In genomic region chr12:24947541-24948451, GRCh38 we compare ENCODE assay signal across 8 cellular contexts. TPM values are rescaled to one million over a fixed set of nuclear protein-coding genes. Genes with fewer than 3 reads are reported as not detected.
DNase-seq lines count a peak whose midpoint lies in the region; ATAC-seq, FAIRE-seq and TF ChIP-seq lines count a peak whose summit lies in the region.

No MANE protein-coding gene starts in this region.

- no peak for TF ChIP-seq POLR2A in transverse colon (IDR thresholded peaks at IDR 0.05)

- H3K27me3 Mint-ChIP-seq in activated CD4-positive, alpha-beta memory T cell treated with anti-CD3 and anti-CD28 coated beads for 36 hours = peaks cover 55% of the 10 kb centered on the region

- POLR2A ChIA-PET in activated CD4-positive, alpha-beta memory T cell treated with anti-CD3 and anti-CD28 coated beads for 36 hours (lab: Charles Lee) = interaction anchor here (1.0 to 1.5 kb wide), 3 partner anchors 26 to 44 kb away, joined by 3 to 4 read pairs (median 3); no protein-coding TSS in a partner anchor

- no peaks in the 10 kb centered on the region for H3K9me3 Mint-ChIP-seq in activated CD4-positive, alpha-beta memory T cell treated with anti-CD3 and anti-CD28 coated beads for 36 hours

- H3K4me2 ChIP-seq in keratinocyte (ENCODE audit: control insufficient read depth, extremely low read depth, insufficient read depth, low read depth, low read length) = peak overlapping the region; percentile 93

- H3K4me3 Mint-ChIP-seq in activated CD4-positive, alpha-beta memory T cell treated with anti-CD3 and anti-CD28 coated beads for 36 hours = peak overlapping the region; percentile 78

- in situ Hi-C loops in transverse colon (cut with MboI; ENCODE audit: low pct_ligation_motif_present in 1 of 4, low pct_unique_long_range_greater_than_20kb in 1 of 4, low sequenced_read_pairs in 3 of 4) = no loop called here

- CTCF ChIA-PET in activated CD4-positive, alpha-beta memory T cell treated with anti-CD3 and anti-CD28 coated beads for 36 hours (lab: Charles Lee) = no interaction called here

- dilution Hi-C loops in keratinocyte (cut with MboI; ENCODE audit: extremely low pct_ligation_motif_present, low sequenced_read_pairs) = no loop called here

- H3K27me3 ChIP-seq in heart right ventricle (peaks cover 0 to 52% (median 36%) of the 10 kb centered on the region in 7 donors), keratinocyte (ENCODE audit: control insufficient read depth, extremely low read depth, insufficient read depth, low read length) (no peaks in the 10 kb centered on the region), transverse colon (peaks cover 28% of the 10 kb centered on the region)

- no peak for TF ChIP-seq EP300 in transverse colon (IDR thresholded peaks at IDR 0.05; ENCODE audit: low read depth)

- 45 to 49% methylated on average over 12 of the region's 12 CpGs for WGBS in heart right ventricle, 2 donors
- 32 to 39% methylated on average over 12 of the region's 12 CpGs for WGBS in transverse colon (ENCODE audit: low coverage in 1 of 2), 2 donors

- no peaks in the 10 kb centered on the region for H3K9me1 ChIP-seq in keratinocyte (ENCODE audit: control insufficient read depth, extremely low read depth, insufficient read depth, low read length)

- no peaks in the 10 kb centered on the region for H3K36me3 ChIP-seq in heart right ventricle
- H3K36me3 ChIP-seq in keratinocyte (ENCODE audit: control insufficient read depth in 2 of 2, extremely low read depth in 1 of 2, insufficient read depth in 2 of 2, low read length in 2 of 2) = peaks cover 0 to 5% of the 10 kb centered on the region in 2 experiments
- H3K36me3 ChIP-seq in transverse colon = no peaks in the 10 kb centered on the region

- FAIRE-seq in keratinocyte (lab: Jason Lieb, UNC) = no peak

- no peaks in the 10 kb centered on the region for H4K20me1 ChIP-seq in keratinocyte (ENCODE audit: control insufficient read depth, extremely low read depth, insufficient read depth, low read length)

- peaks cover 0 to 38% (median 7%) of the 10 kb centered on the region in 9 donors for H3K4me1 ChIP-seq in heart right ventricle
- peaks cover 16% of the 10 kb centered on the region for H3K4me1 ChIP-seq in keratinocyte (ENCODE audit: control insufficient read depth, extremely low read depth, insufficient read depth, low read length)
- H3K4me1 ChIP-seq in transverse colon = peaks cover 0 to 11% (median 2%) of the 10 kb centered on the region in 4 donors

- no peak for DNase-seq in heart right ventricle
- DNase-seq in left cardiac atrium = no peak
- DNase-seq in activated CD4-positive, alpha-beta memory T cell treated with anti-CD3 and anti-CD28 coated beads for 36 hours = no peak
- no peak for DNase-seq in keratinocyte (ENCODE audit: low read depth, low spot score)
- DNase-seq in transverse colon = no peak
- no peak for DNase-seq in SW480 (ENCODE audit: low spot score)
- no peak for DNase-seq in stimulated activated naive CD4-positive, alpha-beta T cell treated with Interleukin-2 at 50 U/mL for 16 hours (lab: John Stamatoyannopoulos, UW)

- H3K36me3 Mint-ChIP-seq in activated CD4-positive, alpha-beta memory T cell treated with anti-CD3 and anti-CD28 coated beads for 36 hours = no peaks in the 10 kb centered on the region

- H3K27ac Mint-ChIP-seq in activated CD4-positive, alpha-beta memory T cell treated with anti-CD3 and anti-CD28 coated beads for 36 hours = peak overlapping the region; percentile 53

- H3K27ac ChIP-seq in heart right ventricle = peak overlapping the region in 2 of 10 donors; percentile 16 to 81
- peak overlapping the region; percentile 79 for H3K27ac ChIP-seq in keratinocyte (ENCODE audit: control insufficient read depth, insufficient read depth, low read length)
- peak overlapping the region in 2 of 4 donors; percentile 4 to 14 for H3K27ac ChIP-seq in transverse colon

- no peak for ATAC-seq in heart right ventricle
- no peak for ATAC-seq in left cardiac atrium
- ATAC-seq in GM19467 (IDR thresholded peaks at IDR 0.05; ENCODE audit: unreplicated experiment) = no peak

- H3K79me2 ChIP-seq in keratinocyte (ENCODE audit: control insufficient read depth, insufficient read depth, low read length) = peaks cover 1% of the 10 kb centered on the region

- H3K4me3 ChIP-seq in heart right ventricle (peak overlapping the region in 9 of 10 donors; percentile 34 to 64 (median 58)), keratinocyte (ENCODE audit: control insufficient read depth in 2 of 3, extremely low read depth in 1 of 3, insufficient read depth in 2 of 3, low read depth in 1 of 3, low read length in 3 of 3) (peak overlapping the region; percentile 44 to 97 (median 84)), transverse colon (peak overlapping the region in 3 of 4 donors; percentile 28 to 56 (median 32))

- H2AFZ ChIP-seq in keratinocyte (ENCODE audit: control insufficient read depth, low read length) = peak overlapping the region; percentile 98

- intact Hi-C loops in heart right ventricle (cut with DNase I) (no loop called here), left cardiac atrium (cut with DNase I) (no loop called here), transverse colon (cut with DNase I; ENCODE audit: low total_unique reads) (no loop called here)
- intact Hi-C loops in activated CD4-positive, alpha-beta memory T cell treated with anti-CD3 and anti-CD28 coated beads for 36 hours (cut with micrococcal nuclease) = loop anchor here (1.0 kb wide), 3 partner anchors 28 to 108 kb away; no protein-coding TSS in a partner anchor

- H3K4me1 Mint-ChIP-seq in activated CD4-positive, alpha-beta memory T cell treated with anti-CD3 and anti-CD28 coated beads for 36 hours (ENCODE audit: low read depth) = peaks cover 34% of the 10 kb centered on the region

- H3K9me3 ChIP-seq in heart right ventricle (no peaks in the 10 kb centered on the region), keratinocyte (ENCODE audit: control insufficient read depth, low read depth, low read length) (no peaks in the 10 kb centered on the region), transverse colon (no peaks in the 10 kb centered on the region)

- TF ChIP-seq CTCF in heart right ventricle (IDR thresholded peaks at IDR 0.05) (no peak), keratinocyte (optimal IDR thresholded peaks at IDR 0.05 in 1 of 3, IDR thresholded peaks at IDR 0.05 in 1 of 3, conservative IDR thresholded peaks at IDR 0.05 in 1 of 3; ENCODE audit: extremely low read depth in 1 of 3, insufficient read depth in 2 of 3, low read length in 3 of 3) (no peak), transverse colon (IDR thresholded peaks at IDR 0.05) (no peak)

- H3K9ac ChIP-seq in keratinocyte (ENCODE audit: control insufficient read depth, extremely low read depth, insufficient read depth, low read length) = peak overlapping the region; percentile 91

RNA-seq across cellular contexts. Expression of gene BCAT1, which starts 1.1 kb away (rescaled TPM):
- 10 to 100 TPM in 1 of 10 donors, 1 to 10 TPM in 9; 1.4 to 17.0 (median 2.8) TPM for total RNA-seq in heart right ventricle
- 1 to 10 TPM in 1 of 2 donors, under 1 TPM in 1; 0.95 to 1.6 TPM for polyA plus RNA-seq in heart right ventricle
- 10 to 100 TPM; 10.9 to 14.0 TPM for total RNA-seq in left cardiac atrium
- total RNA-seq in activated CD4-positive, alpha-beta memory T cell treated with anti-CD3 and anti-CD28 coated beads for 36 hours = 10 to 100 TPM; 17.6 to 20.4 TPM
- polyA plus RNA-seq in keratinocyte = 2.5 to 6.5 TPM (median 3.3 TPM) in 3 replicates
- polyA plus RNA-seq in keratinocyte (2011; ENCODE audit: low read depth) = 3.4 TPM
- 3.3 and 4.3 TPM in 2 replicates for polyA plus RNA-seq in keratinocyte (2011; cell fraction: cytosol; rRNA removed)
- polyA plus RNA-seq in keratinocyte (2011; cell fraction: nucleus; rRNA removed) = 2.1 and 3.8 TPM in 2 replicates
- polyA plus RNA-seq in keratinocyte (2012; ENCODE audit: low replicate concordance) = 2.1 and 13.2 TPM in 2 replicates
- 8.1 to 14.4 TPM (median 12.3 TPM) in 3 replicates for polyA minus RNA-seq in keratinocyte
- polyA minus RNA-seq in keratinocyte (2011; cell fraction: cytosol; rRNA and poly(A)+ RNA removed) = 7.5 TPM
- polyA minus RNA-seq in keratinocyte (2011; cell fraction: nucleus; rRNA and poly(A)+ RNA removed) = 3.7 and 9.1 TPM in 2 replicates
- total RNA-seq in transverse colon = 10 to 100 TPM in 1 of 4 donors, 1 to 10 TPM in 2, under 1 TPM in 1; 0.80 to 14.0 (median 3.9) TPM

Comparison
In these comparisons a context has a peak if more than half of its experiments do, and no peak if none do; other contexts are left out.
1. H3K4me3 ChIP-seq: peak in every context shown above with its lines; median percentile 84 in keratinocyte; 58 in heart right ventricle; 32 in transverse colon.